27 cellular contexts compared by ENCODE assay signal in genomic region chr6:144551339-144551738, GRCh38.
"Had no signal": no experiment of that assay in that cellular context is flagged by ENCODE, and none has a peak within 500 bp of the region (broad histone marks: within the 10 kb centered on the region; RNA-seq: fewer than 3 reads in every experiment).

No MANE protein-coding gene starts in this region.

- FAIRE-seq: endometrium, islet of Langerhans, keratinocyte had no signal

- ATAC-seq: effector memory CD8-positive, alpha-beta T cell; esophagus mucosa; gastrocnemius medialis; heart right ventricle; left cardiac atrium; left lung; left ventricle myocardium superior; lower lobe of right lung; mucosa of descending colon had no signal

- H3K27ac ChIP-seq: epithelial cell of prostate, esophagus squamous epithelium, gastrocnemius medialis, heart right ventricle, left lung, lower lobe of right lung had no signal

- H3K9me3 Mint-ChIP-seq: effector memory CD8-positive, alpha-beta T cell; endodermal cell; mesothelial cell of epicardium; naive B cell had no signal

- H3K4me3 Mint-ChIP-seq: dendritic cell treated with granulocyte-macrophage colony-stimulating factor and Interleukin-4, amounts not matched to agents 40 ng/mL and 50 ng/mL, for 4 days; effector memory CD8-positive, alpha-beta T cell; endodermal cell; mesothelial cell of epicardium; naive B cell had no signal

- DNase-seq: cortex of kidney; effector CD8-positive, alpha-beta T cell; effector memory CD8-positive, alpha-beta T cell; endodermal cell; erythroblast; esophagus squamous epithelium; foreskin fibroblast; foreskin melanocyte; gastrocnemius medialis; glutamatergic neuron; head of caudate nucleus; heart right ventricle; hippocampal formation; left cardiac atrium; left lung; left ventricle myocardium superior; lower lobe of right lung; mesenchymal stem cell; mucosa of descending colon; naive B cell had no signal

- H3K27ac Mint-ChIP-seq: dendritic cell treated with granulocyte-macrophage colony-stimulating factor and Interleukin-4, amounts not matched to agents 40 ng/mL and 50 ng/mL, for 4 days; endodermal cell; mesothelial cell of epicardium had no signal

- H3K27me3 Mint-ChIP-seq: dendritic cell treated with granulocyte-macrophage colony-stimulating factor and Interleukin-4, amounts not matched to agents 40 ng/mL and 50 ng/mL, for 4 days; effector memory CD8-positive, alpha-beta T cell; naive B cell had no signal

- H3K4me1 Mint-ChIP-seq: endodermal cell, naive B cell had no signal
